ENCODE assay signal across 27 cellular contexts in genomic region chr6:160418370-160418769, GRCh38.
A peak's percentile ranks its signal among the peaks of the same experiment; 100 is the strongest.
DNase-seq lines count a peak whose midpoint lies in the region; ATAC-seq, FAIRE-seq and TF ChIP-seq lines count a peak whose summit lies in the region.
"Had no signal": no experiment of that assay in that cellular context is flagged by ENCODE, and none has a peak within 500 bp of the region (broad histone marks: within the 10 kb centered on the region; RNA-seq: fewer than 3 reads in every experiment).

No MANE protein-coding gene starts in this region.

- no peaks in the 10 kb centered on the region for H3K9me3 ChIP-seq in hepatocyte (ENCODE audit: low read depth)
- no peaks in the 10 kb centered on the region for H3K9me3 ChIP-seq in HepG2 (ENCODE audit: low read length)
- no peaks in the 10 kb centered on the region for H3K9me3 ChIP-seq in prostate gland
- H3K9me3 ChIP-seq: A549, BE2C had no signal

- H3K36me3 ChIP-seq in hepatocyte (replicated peaks; ENCODE audit: insufficient read depth, low read depth) (no peaks in the 10 kb centered on the region), HepG2 (replicated peaks in 1 of 2; ENCODE audit: control insufficient read depth in 1 of 2, insufficient read depth in 2 of 2, low read length in 2 of 2) (peaks cover 0 to 7% of the 10 kb centered on the region in 2 experiments; a peak in 1 of 5 replicates), prostate gland (peaks cover 3 to 4% of the 10 kb centered on the region in 2 donors)
- H3K36me3 ChIP-seq: BE2C; BLaER1 treated with 17β-estradiol and CSF1 and Interleukin-3, amounts not matched to agents 10 nM and 100 nM had no signal

- H3K27me3 ChIP-seq in hepatocyte (no peaks in the 10 kb centered on the region), HepG2 (ENCODE audit: control insufficient read depth in 1 of 2, insufficient read depth in 2 of 2, low read length in 2 of 2) (no peaks in the 10 kb centered on the region), prostate gland (replicated peaks; ENCODE audit: insufficient read depth) (no peaks in the 10 kb centered on the region)
- H3K27me3 ChIP-seq: BE2C had no signal

- no peak for TF ChIP-seq POLR2A in HepG2 (IDR thresholded peaks at IDR 0.05; ENCODE audit: insufficient read depth in 1 of 2, low read depth in 2 of 2, low read length in 2 of 2)
- no peak for TF ChIP-seq POLR2A in prostate gland (IDR thresholded peaks at IDR 0.05)

- TF ChIP-seq RAD21 in HepG2 (CRISPR knock-in tag; IDR thresholded peaks at IDR 0.05): no peak

- H3K4me2 ChIP-seq in hepatocyte (no peak overlapping the region), HepG2 (ENCODE audit: low read depth, low read length) (no peak overlapping the region)
- H3K4me2 ChIP-seq: A549; BLaER1 treated with 17β-estradiol and CSF1 and Interleukin-3, amounts not matched to agents 10 nM and 100 nM had no signal

- no TSS peak for BruUV-seq in HepG2 (replicated peaks; lab: Mats Ljungman, UMichigan)

- TF ChIP-seq CTCF in LNCaP clone FGC (IDR thresholded peaks at IDR 0.05; ENCODE audit: control insufficient read depth, extremely low read depth, insufficient read depth) (no peak), hepatocyte (IDR thresholded peaks at IDR 0.05; ENCODE audit: poor library complexity) (no peak), HepG2 (CRISPR knock-in tag; IDR thresholded peaks at IDR 0.05) (no peak), prostate gland (IDR thresholded peaks at IDR 0.05) (peak in 1 of 4 experiments; percentile 9)

- ATAC-seq in HepG2 (peak; percentile 82), HG02970 (IDR thresholded peaks at IDR 0.05; ENCODE audit: low FRiP score, unreplicated experiment) (no peak)
- ATAC-seq: A549, GM12878 had no signal

- no peaks in the 10 kb centered on the region for H3K9me2 ChIP-seq in hepatocyte (replicated peaks; ENCODE audit: insufficient read depth)

- WGBS in hepatocyte (ENCODE audit: low lambda C conversion rate, missing lambda C conversion rate): 58% methylated on average over 3 of the region's 3 CpGs
- WGBS in HepG2 (ENCODE audit: low lambda C conversion rate): 62% methylated on average over 3 of the region's 3 CpGs
- WGBS in prostate gland: 43% methylated on average over 3 of the region's 3 CpGs

- TF ChIP-seq EP300 in HepG2 (IDR thresholded peaks at IDR 0.05; ENCODE audit: low read depth in 2 of 2, low read length in 2 of 2) (no peak), HepG2 (CRISPR knock-in tag; IDR thresholded peaks at IDR 0.05; ENCODE audit: borderline replicate concordance) (no peak)

- H3K9ac ChIP-seq in HepG2 (ENCODE audit: insufficient read depth, low read depth, low read length): no peak overlapping the region
- H3K9ac ChIP-seq: BLaER1 treated with 17β-estradiol and CSF1 and Interleukin-3, amounts not matched to agents 10 nM and 100 nM; GM23248 had no signal

- intact Hi-C loops in HepG2 (cut with micrococcal nuclease; ENCODE audit: unreplicated experiment) (no loop called here), prostate gland (cut with DNase I) (no loop called here), head of caudate nucleus (cut with DNase I) (no loop called here)

- no peak overlapping the region for H2AFZ ChIP-seq in hepatocyte
- no peak overlapping the region for H2AFZ ChIP-seq in HepG2 (ENCODE audit: low read length)
- H2AFZ ChIP-seq: GM23248 had no signal

- H3K4me3 ChIP-seq in LNCaP clone FGC (ENCODE audit: low read depth, low read length) (no peak overlapping the region), hepatocyte (no peak overlapping the region), HepG2 (replicated peaks in 1 of 3; ENCODE audit: insufficient read depth in 1 of 3, low read depth in 2 of 3, low read length in 3 of 3) (no peak overlapping the region), prostate gland (no peak overlapping the region)
- H3K4me3 ChIP-seq: A549; BLaER1 treated with 17β-estradiol and CSF1 and Interleukin-3, amounts not matched to agents 10 nM and 100 nM; GM12878; GM23248 had no signal

- POLR2A ChIA-PET in HepG2 (lab: Yijun Ruan, JAX): no interaction called here

- H3K4me1 ChIP-seq in hepatocyte (ENCODE audit: insufficient read depth) (no peaks in the 10 kb centered on the region), HepG2 (ENCODE audit: insufficient read depth, low read length) (peaks cover 29% of the 10 kb centered on the region), prostate gland (replicated peaks) (peaks cover 2% of the 10 kb centered on the region)
- H3K4me1 ChIP-seq: A549; BE2C; BLaER1 treated with 17β-estradiol and CSF1 and Interleukin-3, amounts not matched to agents 10 nM and 100 nM had no signal

- in situ Hi-C loops in HepG2 (cut with HindIII; ENCODE audit: extremely low pct_ligation_motif_present, low pct_unique_long_range_greater_than_20kb): no loop called here

- H3K79me2 ChIP-seq in hepatocyte (no peaks in the 10 kb centered on the region), HepG2 (ENCODE audit: insufficient read depth, low read length) (no peaks in the 10 kb centered on the region)

- FAIRE-seq in HepG2 (lab: Jason Lieb, UNC): no peak
- FAIRE-seq: A549, D721Med, GM12878, GM19239, H1 had no signal

- DNase-seq in LNCaP clone FGC (ENCODE audit: low read depth) (peak; percentile 85), hepatocyte (ENCODE audit: low spot score) (peak; percentile 52), HepG2 (ENCODE audit: low spot score) (peak; percentile 22), prostate gland (ENCODE audit: low spot score) (peak; percentile 38), NAMALWA (ENCODE audit: low spot score) (no peak), head of caudate nucleus (no peak), HPDE6-E6E7 (ENCODE audit: extremely low spot score) (no peak)
- DNase-seq: 8988T; ACHN; AML-193; BE2C; CD4-positive, alpha-beta T cell; CD8-positive, alpha-beta memory T cell; DMS 273 treated with DMSO at 0.1 percent for 48 hours; DMS79; EL; GDM1; GM23248; H7; HCEC 1CT had no signal

- H3K27ac ChIP-seq in hepatocyte (peak overlapping the region; percentile 33), HepG2 (ENCODE audit: extremely low read length, insufficient read depth, low read length) (no peak overlapping the region), prostate gland (no peak overlapping the region)
- H3K27ac ChIP-seq: A549; BLaER1 treated with 17β-estradiol and CSF1 and Interleukin-3, amounts not matched to agents 10 nM and 100 nM; GM23248 had no signal

- no peaks in the 10 kb centered on the region for H4K20me1 ChIP-seq in hepatocyte (ENCODE audit: insufficient read depth, poor library complexity, severe bottlenecking)
- no peaks in the 10 kb centered on the region for H4K20me1 ChIP-seq in HepG2 (ENCODE audit: insufficient read depth, low read length)
- H4K20me1 ChIP-seq: BLaER1 treated with 17β-estradiol and CSF1 and Interleukin-3, amounts not matched to agents 10 nM and 100 nM had no signal

- CTCF ChIA-PET in HepG2 (lab: Yijun Ruan, JAX; ENCODE audit: low intra/inter-chr PET ratio, low total read pairs): no interaction called here

TF ChIP-seq in HepG2, 621 proteins besides CTCF, POLR2A, EP300 and RAD21:
- TF ChIP-seq ZNF772 (CRISPR knock-in tag; IDR thresholded peaks at IDR 0.05): no peak
- TF ChIP-seq FOXA1 (IDR thresholded peaks at IDR 0.05): no peak
- peak; percentile 25 for TF ChIP-seq FOXA1 (CRISPR knock-in tag; IDR thresholded peaks at IDR 0.05)
- TF ChIP-seq ZNF883 (CRISPR knock-in tag; IDR thresholded peaks at IDR 0.05; ENCODE audit: not compliant biosample characterization): no peak
- no peak for TF ChIP-seq NFAT5 (CRISPR knock-in tag; IDR thresholded peaks at IDR 0.05)
- 0 out of 4 replicates have a peak, but pooled peaks of 1 of the 2 experiments have one; percentile 15 for TF ChIP-seq MAFK (conservative IDR thresholded peaks at IDR 0.05 in 1 of 2, IDR thresholded peaks at IDR 0.05 in 1 of 2; ENCODE audit: low read length in 2 of 2)
- TF ChIP-seq ZNF691 (CRISPR knock-in tag; IDR thresholded peaks at IDR 0.05; ENCODE audit: borderline replicate concordance, low read depth): no peak

Comparison
In these comparisons a context has a peak if more than half of its experiments do, and no peak if none do; other contexts are left out.
1. DNase-seq: peak in LNCaP clone FGC (single experiment), hepatocyte (single experiment), HepG2 (single experiment) and prostate gland (single experiment); none in NAMALWA (single experiment), head of caudate nucleus (0 of 42) and HPDE6-E6E7 (single experiment).